In genomic region chr6:167919349-167919748, GRCh38 we compare ENCODE assay signal across 26 cellular contexts.
"Had no signal": no experiment of that assay in that cellular context is flagged by ENCODE, and none has a peak within 500 bp of the region (broad histone marks: within the 10 kb centered on the region; RNA-seq: fewer than 3 reads in every experiment).

No MANE protein-coding gene starts in this region.

- ATAC-seq: activated CD4-positive, alpha-beta T cell treated with anti-CD3 and anti-CD28 coated beads for 36 hours; activated CD8-positive, alpha-beta T cell treated with anti-CD3 and anti-CD28 coated beads for 36 hours; Panc1 had no signal

- DNase-seq: activated CD4-positive, alpha-beta T cell treated with anti-CD3 and anti-CD28 coated beads for 36 hours; activated CD4-positive, alpha-beta T cell treated with anti-CD3 and anti-CD28 coated beads, Interleukin-2, amount 50 U/mL, for 1 hour; activated CD8-positive, alpha-beta memory T cell treated with anti-CD3 and anti-CD28 coated beads, Interleukin-2, amount 50 U/mL, for 48 hours; activated CD8-positive, alpha-beta T cell treated with anti-CD3 and anti-CD28 coated beads for 36 hours; activated naive CD4-positive, alpha-beta T cell treated with anti-CD3 and anti-CD28 coated beads, Interleukin-2, amount 50 U/mL, for 16 hours; activated naive CD8-positive, alpha-beta T cell treated with anti-CD3 and anti-CD28 coated beads, Interleukin-2, amount 10 ng/mL, durations not matched to agents 7 days and 5 days; activated T-cell treated with anti-CD3 and anti-CD28 coated beads, Interleukin-2, amount 50 U/mL, for 1 hour; adrenal gland; MG63; MV-4-11; NCI-H1092 treated with DMSO at 0.1 percent for 48 hours; NCI-H1417 treated with DMSO at 0.1 percent for 48 hours; NCI-H1694; NCI-H2029; NCI-H2107; NCI-H2171 treated with DMSO at 0.1 percent for 48 hours; NCI-H226; NCI-H526; NCI-H774; Right ventricle myocardium superior; RPMI8226; SJCRH30; SK-N-SH; T-helper 1 cell; WERI-Rb-1 had no signal
